ENCODE assay signal across 1 cellular context in genomic region chr14:103361868-103362267, GRCh38.
TF ChIP-seq lines count a peak whose summit lies in the region.

No MANE protein-coding gene starts in this region.

TF ChIP-seq in HEK293, 187 proteins besides CTCF, POLR2A, EP300 and RAD21 (continued from another document):
- TF ChIP-seq, protein P1, sequence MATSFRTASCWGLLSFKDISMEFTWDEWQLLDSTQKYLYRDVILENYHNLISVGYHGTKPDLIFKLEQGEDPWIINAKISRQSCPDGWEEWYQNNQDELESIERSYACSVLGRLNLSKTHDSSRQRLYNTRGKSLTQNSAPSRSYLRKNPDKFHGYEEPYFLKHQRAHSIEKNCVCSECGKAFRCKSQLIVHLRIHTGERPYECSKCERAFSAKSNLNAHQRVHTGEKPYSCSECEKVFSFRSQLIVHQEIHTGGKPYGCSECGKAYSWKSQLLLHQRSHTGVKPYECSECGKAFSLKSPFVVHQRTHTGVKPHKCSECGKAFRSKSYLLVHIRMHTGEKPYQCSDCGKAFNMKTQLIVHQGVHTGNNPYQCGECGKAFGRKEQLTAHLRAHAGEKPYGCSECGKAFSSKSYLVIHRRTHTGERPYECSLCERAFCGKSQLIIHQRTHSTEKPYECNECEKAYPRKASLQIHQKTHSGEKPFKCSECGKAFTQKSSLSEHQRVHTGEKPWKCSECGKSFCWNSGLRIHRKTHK (tag by site-specific recombination; IDR thresholded peaks at IDR 0.05) = no peak
- no peak for TF ChIP-seq GLIS1 (tag by site-specific recombination; IDR thresholded peaks at IDR 0.05)
- TF ChIP-seq ZNF768 (tag by site-specific recombination; IDR thresholded peaks at IDR 0.05) = peak; percentile 52; the same call in 1 of the 2 replicates
- no peak for TF ChIP-seq HOXA7 (CRISPR knock-in tag; IDR thresholded peaks at IDR 0.05; ENCODE audit: borderline replicate concordance)
- no peak for TF ChIP-seq MEIS1 (CRISPR knock-in tag; IDR thresholded peaks at IDR 0.05; ENCODE audit: borderline replicate concordance)
- no peak for TF ChIP-seq ZFP3 (tag by site-specific recombination; IDR thresholded peaks at IDR 0.05; ENCODE audit: low read depth)
- TF ChIP-seq, protein P2, sequence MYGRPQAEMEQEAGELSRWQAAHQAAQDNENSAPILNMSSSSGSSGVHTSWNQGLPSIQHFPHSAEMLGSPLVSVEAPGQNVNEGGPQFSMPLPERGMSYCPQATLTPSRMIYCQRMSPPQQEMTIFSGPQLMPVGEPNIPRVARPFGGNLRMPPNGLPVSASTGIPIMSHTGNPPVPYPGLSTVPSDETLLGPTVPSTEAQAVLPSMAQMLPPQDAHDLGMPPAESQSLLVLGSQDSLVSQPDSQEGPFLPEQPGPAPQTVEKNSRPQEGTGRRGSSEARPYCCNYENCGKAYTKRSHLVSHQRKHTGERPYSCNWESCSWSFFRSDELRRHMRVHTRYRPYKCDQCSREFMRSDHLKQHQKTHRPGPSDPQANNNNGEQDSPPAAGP (tag by site-specific recombination; IDR thresholded peaks at IDR 0.05) = no peak
- no peak for TF ChIP-seq ZNF114 (tag by site-specific recombination; IDR thresholded peaks at IDR 0.05)
